In the genomic region with DNA sequence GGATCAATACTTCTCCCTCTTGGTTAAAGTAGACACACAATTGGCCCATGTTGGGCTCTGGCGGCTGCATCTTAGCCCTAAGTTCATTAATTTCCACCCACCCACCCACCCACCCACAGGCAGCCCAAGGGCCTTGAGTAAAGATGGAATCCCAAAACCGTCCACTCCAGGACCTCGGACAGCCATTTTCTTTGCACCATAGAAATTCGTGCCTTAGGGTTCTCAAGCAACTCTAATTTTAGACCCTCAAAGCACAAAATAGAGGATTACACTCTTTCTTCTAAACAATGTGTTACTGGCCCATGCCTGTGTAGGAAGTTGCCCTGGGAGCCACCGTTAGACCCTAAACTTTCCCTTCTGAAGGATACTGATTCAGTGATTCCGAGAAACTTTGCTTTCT, we compare ENCODE assay signal across 8 cellular contexts.
"Had no signal": no experiment of that assay in that cellular context is flagged by ENCODE, and none has a peak within 500 bp of the region (broad histone marks: within the 10 kb centered on the region; RNA-seq: fewer than 3 reads in every experiment).

No MANE protein-coding gene starts in this region.

- H3K4me1 Mint-ChIP-seq: H9 had no signal

- H3K4me3 ChIP-seq: GM23248, HAP-1 had no signal

- H3K9me3 Mint-ChIP-seq: H9 had no signal

- H3K36me3 ChIP-seq: HAP-1 had no signal

- H3K4me3 Mint-ChIP-seq: H9, HFFc6 had no signal

- H3K27ac Mint-ChIP-seq: H9, HFFc6 had no signal

- DNase-seq: GM23248, GOT3, H7, H9, HCEC 1CT, HFFc6 had no signal

- ATAC-seq: HCT116 had no signal

- H2AFZ ChIP-seq: GM23248 had no signal

- H3K4me1 ChIP-seq: HAP-1 had no signal

- H3K27ac ChIP-seq: GM23248 had no signal
